Comparison of ENCODE assay signal across 9 cellular contexts in the genomic region with DNA sequence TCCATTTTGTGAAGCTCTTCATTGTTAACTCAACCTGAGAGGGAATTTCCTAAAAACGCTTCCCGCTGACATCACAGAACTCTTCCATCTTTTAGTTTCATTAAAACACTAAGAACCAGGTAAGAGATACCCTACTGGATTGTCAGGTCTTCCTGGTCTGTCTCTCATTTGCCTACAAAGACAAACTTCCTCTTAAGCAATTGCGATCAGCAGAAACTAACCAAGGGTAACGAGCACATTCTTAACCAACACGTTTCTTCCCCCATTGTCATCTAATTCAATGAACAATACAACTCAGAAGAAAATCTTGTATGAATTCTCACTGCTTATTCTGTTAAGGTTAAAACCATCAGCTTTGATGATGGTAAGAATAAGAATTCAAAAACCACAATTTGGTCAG. TPM values are rescaled to one million over a fixed set of nuclear protein-coding genes. Genes with fewer than 3 reads are reported as not detected.
A peak's percentile ranks its signal among the peaks of the same experiment; 100 is the strongest.
DNase-seq lines count a peak whose midpoint lies in the region; ATAC-seq and TF ChIP-seq lines count a peak whose summit lies in the region.
"Had no signal": no experiment of that assay in that cellular context is flagged by ENCODE, and none has a peak within 500 bp of the region (broad histone marks: within the 10 kb centered on the region; RNA-seq: fewer than 3 reads in every experiment).

No MANE protein-coding gene starts in this region.

- intact Hi-C loops in OCI-LY7 (cut with micrococcal nuclease; ENCODE audit: unreplicated experiment), result no loop called here

- H3K4me2 ChIP-seq in OCI-LY7 (ENCODE audit: low read length), result peak overlapping the region; percentile 73

- H3K9me3 ChIP-seq in OCI-LY7 (ENCODE audit: low read length), result no peaks in the 10 kb centered on the region

- CTCF ChIA-PET in OCI-LY7 (lab: Charles Lee; ENCODE audit: unreplicated experiment), result no interaction called here

- peak; percentile 49 for ATAC-seq in GM19397 (IDR thresholded peaks at IDR 0.05; ENCODE audit: unreplicated experiment)
- peak; percentile 51 for ATAC-seq in HG03045 (IDR thresholded peaks at IDR 0.05; ENCODE audit: unreplicated experiment)
- no peak for ATAC-seq in HG03457 (IDR thresholded peaks at IDR 0.05; ENCODE audit: unreplicated experiment)

- no TSS peak for BruUV-seq in OCI-LY7 (replicated peaks; lab: Mats Ljungman, UMichigan)

- peak; percentile 60 for DNase-seq in OCI-LY7 (ENCODE audit: low spot score)
- DNase-seq in renal cortical epithelial cell (ENCODE audit: low read depth), result peak; percentile 77
- no peak for DNase-seq in activated CD4-positive, alpha-beta T cell treated with anti-CD3 and anti-CD28 coated beads, Interleukin-2, amount 50 U/mL, for 4 hours
- DNase-seq in NCI-H187 treated with DMSO at 0.1 percent for 48 hours (lab: John Stamatoyannopoulos, UW), result no peak
- DNase-seq in coronary artery (ENCODE audit: low spot score), result no peak
- DNase-seq: NCI-H1436 treated with DMSO at 0.1 percent for 48 hours had no signal

- H4K20me1 ChIP-seq in OCI-LY7 (ENCODE audit: insufficient read depth, low read length), result peaks cover 42% of the 10 kb centered on the region; the same call in 1 of the 2 replicates

- POLR2A ChIA-PET in OCI-LY7 (lab: Charles Lee), result interaction anchor here (0.6 kb wide), 1 partner anchor 111 kb away, joined by 3 read pairs; no protein-coding TSS in a partner anchor

- peak overlapping the region; percentile 56 for H3K4me3 ChIP-seq in OCI-LY7 (ENCODE audit: low read depth, low read length, poor library complexity, severe bottlenecking)
- H3K4me3 ChIP-seq in coronary artery, result no peak overlapping the region

- H3K27ac ChIP-seq in OCI-LY7 (ENCODE audit: low read depth, low read length, poor library complexity, severe bottlenecking) (peak overlapping the region; percentile 27), coronary artery (no peak overlapping the region)

- H2AFZ ChIP-seq in OCI-LY7 (ENCODE audit: low read length), result peak overlapping the region; percentile 13; the same call in 1 of the 2 replicates

- peaks cover 97% of the 10 kb centered on the region for H3K79me2 ChIP-seq in OCI-LY7 (ENCODE audit: insufficient read depth, low read depth, low read length)

- H3K36me3 ChIP-seq in OCI-LY7 (ENCODE audit: insufficient read depth, low read length), result peaks cover 25% of the 10 kb centered on the region

- no peaks in the 10 kb centered on the region for H3K9me2 ChIP-seq in OCI-LY7 (ENCODE audit: insufficient read depth, low read length)

- TF ChIP-seq CTCF in OCI-LY7 (conservative IDR thresholded peaks at IDR 0.05; ENCODE audit: low read length), result no peak
- no peak for TF ChIP-seq CTCF in coronary artery (IDR thresholded peaks at IDR 0.05)

- peaks cover 52% of the 10 kb centered on the region for H3K4me1 ChIP-seq in OCI-LY7 (ENCODE audit: insufficient read depth, low read length, poor library complexity, severe bottlenecking)

RNA-seq across cellular contexts. Expression of gene FBXW11, which starts 6.6 kb away (rescaled TPM):
- 33.0 and 40.9 TPM in 2 replicates for total RNA-seq in OCI-LY7 (2014; rRNA removed; shearing (Covaris generic))
- total RNA-seq in OCI-LY7 (2022) (46.6 and 51.5 TPM in 2 replicates), renal cortical epithelial cell (101 and 114 TPM in 2 replicates)

Comparison
In these comparisons a context has a peak if more than half of its experiments do, and no peak if none do; other contexts are left out.
1. DNase-seq: peak in OCI-LY7 (single experiment) and renal cortical epithelial cell (single experiment); none in activated CD4-positive, alpha-beta T cell treated with anti-CD3 and anti-CD28 coated beads, Interleukin-2, amount 50 U/mL, for 4 hours (0 of 2), NCI-H187 treated with DMSO at 0.1 percent for 48 hours (single experiment) and coronary artery (single experiment).